Comparison of ENCODE assay signal across 1 cellular context in the genomic region with DNA sequence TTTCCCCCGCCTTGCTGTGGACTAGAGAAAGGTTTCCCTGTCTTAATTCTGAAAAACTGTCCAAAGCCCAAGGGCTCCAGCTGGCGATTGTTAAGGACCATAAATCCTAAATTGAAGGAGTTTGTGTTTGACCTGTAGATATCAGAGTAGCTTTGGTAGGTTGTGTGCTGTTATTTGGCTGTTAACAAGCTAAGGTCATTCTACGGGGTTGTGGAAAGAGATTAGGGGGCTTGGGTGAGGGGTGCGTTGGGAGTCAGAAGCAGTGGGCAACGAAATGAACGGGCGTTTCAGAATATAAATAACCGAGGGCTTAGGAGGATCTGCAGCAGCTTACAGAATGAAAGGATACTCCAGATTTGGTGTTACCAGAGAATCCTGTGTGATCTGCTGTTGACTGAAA.
TF ChIP-seq lines count a peak whose summit lies in the region.

No MANE protein-coding gene starts in this region.

TF ChIP-seq in K562, 482 proteins besides CTCF, POLR2A, EP300 and RAD21 (continues in another document):
- TF ChIP-seq DACH1 (IDR thresholded peaks at IDR 0.05; ENCODE audit: partially characterized antibody) (no peak), ADNP (tag; IDR thresholded peaks at IDR 0.05) (no peak), NFIX (CRISPR knock-in tag; IDR thresholded peaks at IDR 0.05; ENCODE audit: low read depth) (no peak), ZBTB11 (CRISPR knock-in tag; IDR thresholded peaks at IDR 0.05) (0 out of 6 replicates have a peak, but pooled peaks of 1 of the 3 experiments have one; percentile 6), MYC (IDR thresholded peaks at IDR 0.05; ENCODE audit: low read depth, low read length) (no peak), MYC (CRISPR knock-in tag; IDR thresholded peaks at IDR 0.05; ENCODE audit: borderline replicate concordance, low read depth) (no peak), SREBF2 (CRISPR knock-in tag; IDR thresholded peaks at IDR 0.05) (no peak), THAP12 (CRISPR knock-in tag; IDR thresholded peaks at IDR 0.05) (no peak), NFRKB (IDR thresholded peaks at IDR 0.05; ENCODE audit: low read depth) (peak; percentile 58), ZNF253 (CRISPR knock-in tag; conservative IDR thresholded peaks at IDR 0.05) (no peak), E2F5 (CRISPR knock-in tag; IDR thresholded peaks at IDR 0.05) (no peak), SP2 (IDR thresholded peaks at IDR 0.05; ENCODE audit: extremely low read depth, low read depth, low read length, poor library complexity, severe bottlenecking) (no peak), ZNF12 (CRISPR knock-in tag; IDR thresholded peaks at IDR 0.05) (no peak), MAFF (IDR thresholded peaks at IDR 0.05; ENCODE audit: low read length) (no peak), CHD7 (IDR thresholded peaks at IDR 0.05; ENCODE audit: low read depth, low read length) (no peak), TOE1 (IDR thresholded peaks at IDR 0.05; ENCODE audit: borderline replicate concordance) (no peak; the same call in 1 of the 2 replicates), TOE1 (CRISPR knock-in tag; IDR thresholded peaks at IDR 0.05; ENCODE audit: borderline replicate concordance, low read depth) (no peak), NR2C2 (CRISPR knock-in tag; IDR thresholded peaks at IDR 0.05) (no peak), NR2C2 (tag; IDR thresholded peaks at IDR 0.05) (no peak), SMC3 (conservative IDR thresholded peaks at IDR 0.05; ENCODE audit: insufficient read depth, low read depth, low read length) (no peak), GATAD2B (IDR thresholded peaks at IDR 0.05; ENCODE audit: borderline replicate concordance) (no peak), POLR2B (IDR thresholded peaks at IDR 0.05; ENCODE audit: low read depth, partially characterized antibody) (no peak), C11orf30 (IDR thresholded peaks at IDR 0.05; ENCODE audit: low read depth) (no peak), TCF3 (CRISPR knock-in tag; IDR thresholded peaks at IDR 0.05) (no peak), ZNF766 (CRISPR knock-in tag; conservative IDR thresholded peaks at IDR 0.05) (peak; percentile 12; the same call in 1 of the 2 replicates), ZBTB34 (CRISPR knock-in tag; IDR thresholded peaks at IDR 0.05) (no peak), ZNF77 (CRISPR knock-in tag; IDR thresholded peaks at IDR 0.05) (no peak)
- TF ChIP-seq, protein P1, sequence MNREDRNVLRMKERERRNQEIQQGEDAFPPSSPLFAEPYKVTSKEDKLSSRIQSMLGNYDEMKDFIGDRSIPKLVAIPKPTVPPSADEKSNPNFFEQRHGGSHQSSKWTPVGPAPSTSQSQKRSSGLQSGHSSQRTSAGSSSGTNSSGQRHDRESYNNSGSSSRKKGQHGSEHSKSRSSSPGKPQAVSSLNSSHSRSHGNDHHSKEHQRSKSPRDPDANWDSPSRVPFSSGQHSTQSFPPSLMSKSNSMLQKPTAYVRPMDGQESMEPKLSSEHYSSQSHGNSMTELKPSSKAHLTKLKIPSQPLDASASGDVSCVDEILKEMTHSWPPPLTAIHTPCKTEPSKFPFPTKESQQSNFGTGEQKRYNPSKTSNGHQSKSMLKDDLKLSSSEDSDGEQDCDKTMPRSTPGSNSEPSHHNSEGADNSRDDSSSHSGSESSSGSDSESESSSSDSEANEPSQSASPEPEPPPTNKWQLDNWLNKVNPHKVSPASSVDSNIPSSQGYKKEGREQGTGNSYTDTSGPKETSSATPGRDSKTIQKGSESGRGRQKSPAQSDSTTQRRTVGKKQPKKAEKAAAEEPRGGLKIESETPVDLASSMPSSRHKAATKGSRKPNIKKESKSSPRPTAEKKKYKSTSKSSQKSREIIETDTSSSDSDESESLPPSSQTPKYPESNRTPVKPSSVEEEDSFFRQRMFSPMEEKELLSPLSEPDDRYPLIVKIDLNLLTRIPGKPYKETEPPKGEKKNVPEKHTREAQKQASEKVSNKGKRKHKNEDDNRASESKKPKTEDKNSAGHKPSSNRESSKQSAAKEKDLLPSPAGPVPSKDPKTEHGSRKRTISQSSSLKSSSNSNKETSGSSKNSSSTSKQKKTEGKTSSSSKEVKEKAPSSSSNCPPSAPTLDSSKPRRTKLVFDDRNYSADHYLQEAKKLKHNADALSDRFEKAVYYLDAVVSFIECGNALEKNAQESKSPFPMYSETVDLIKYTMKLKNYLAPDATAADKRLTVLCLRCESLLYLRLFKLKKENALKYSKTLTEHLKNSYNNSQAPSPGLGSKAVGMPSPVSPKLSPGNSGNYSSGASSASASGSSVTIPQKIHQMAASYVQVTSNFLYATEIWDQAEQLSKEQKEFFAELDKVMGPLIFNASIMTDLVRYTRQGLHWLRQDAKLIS (CRISPR knock-in tag; IDR thresholded peaks at IDR 0.05) = no peak
- TF ChIP-seq, protein P2, sequence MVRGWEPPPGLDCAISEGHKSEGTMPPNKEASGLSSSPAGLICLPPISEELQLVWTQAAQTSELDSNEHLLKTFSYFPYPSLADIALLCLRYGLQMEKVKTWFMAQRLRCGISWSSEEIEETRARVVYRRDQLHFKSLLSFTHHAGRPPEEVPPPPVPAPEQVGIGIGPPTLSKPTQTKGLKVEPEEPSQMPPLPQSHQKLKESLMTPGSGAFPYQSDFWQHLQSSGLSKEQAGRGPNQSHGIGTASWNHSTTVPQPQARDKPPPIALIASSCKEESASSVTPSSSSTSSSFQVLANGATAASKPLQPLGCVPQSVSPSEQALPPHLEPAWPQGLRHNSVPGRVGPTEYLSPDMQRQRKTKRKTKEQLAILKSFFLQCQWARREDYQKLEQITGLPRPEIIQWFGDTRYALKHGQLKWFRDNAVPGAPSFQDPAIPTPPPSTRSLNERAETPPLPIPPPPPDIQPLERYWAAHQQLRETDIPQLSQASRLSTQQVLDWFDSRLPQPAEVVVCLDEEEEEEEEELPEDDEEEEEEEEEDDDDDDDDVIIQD (CRISPR knock-in tag; IDR thresholded peaks at IDR 0.05) = no peak
